ENCODE assay signal across 3 cellular contexts in genomic region chr16:87829123-87829980, GRCh38.
TF ChIP-seq lines count a peak whose summit lies in the region.

No MANE protein-coding gene starts in this region.

TF ChIP-seq in A549, 52 proteins besides CTCF, POLR2A, EP300 and RAD21 (continues in another document):
- TF ChIP-seq, protein P1, sequence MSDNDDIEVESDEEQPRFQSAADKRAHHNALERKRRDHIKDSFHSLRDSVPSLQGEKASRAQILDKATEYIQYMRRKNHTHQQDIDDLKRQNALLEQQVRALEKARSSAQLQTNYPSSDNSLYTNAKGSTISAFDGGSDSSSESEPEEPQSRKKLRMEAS (IDR thresholded peaks at IDR 0.05): no peak
- TF ChIP-seq TP53 (CRISPR knock-in tag; IDR thresholded peaks at IDR 0.05) (peak; percentile 21; the same call in 1 of the 2 replicates), MAZ (IDR thresholded peaks at IDR 0.05; ENCODE audit: borderline replicate concordance, low read depth, low read length) (no peak), CEBPB (IDR thresholded peaks at IDR 0.05) (no peak), EHMT2 (IDR thresholded peaks at IDR 0.05; ENCODE audit: low read depth) (no peak), JUN (IDR thresholded peaks at IDR 0.05) (no peak; a peak in 3 of 5 replicates), CBX2 (IDR thresholded peaks at IDR 0.05; ENCODE audit: borderline replicate concordance, low read depth) (no peak), HOXB5 (CRISPR knock-in tag; IDR thresholded peaks at IDR 0.05) (0 out of 2 replicates have a peak, but pooled peaks have one; percentile 45), EHF (CRISPR knock-in tag; IDR thresholded peaks at IDR 0.05) (no peak), RNF2 (IDR thresholded peaks at IDR 0.05; ENCODE audit: borderline replicate concordance, low read depth) (no peak), ZFP36 (IDR thresholded peaks at IDR 0.05; ENCODE audit: borderline replicate concordance, partially characterized antibody) (no peak), GATA3 (IDR thresholded peaks at IDR 0.05; ENCODE audit: borderline replicate concordance) (0 out of 2 replicates have a peak, but pooled peaks have one; percentile 7), USF2 (IDR thresholded peaks at IDR 0.05) (no peak), HMGXB4 (CRISPR knock-in tag; IDR thresholded peaks at IDR 0.05; ENCODE audit: borderline replicate concordance) (no peak)
- TF ChIP-seq, protein P2, sequence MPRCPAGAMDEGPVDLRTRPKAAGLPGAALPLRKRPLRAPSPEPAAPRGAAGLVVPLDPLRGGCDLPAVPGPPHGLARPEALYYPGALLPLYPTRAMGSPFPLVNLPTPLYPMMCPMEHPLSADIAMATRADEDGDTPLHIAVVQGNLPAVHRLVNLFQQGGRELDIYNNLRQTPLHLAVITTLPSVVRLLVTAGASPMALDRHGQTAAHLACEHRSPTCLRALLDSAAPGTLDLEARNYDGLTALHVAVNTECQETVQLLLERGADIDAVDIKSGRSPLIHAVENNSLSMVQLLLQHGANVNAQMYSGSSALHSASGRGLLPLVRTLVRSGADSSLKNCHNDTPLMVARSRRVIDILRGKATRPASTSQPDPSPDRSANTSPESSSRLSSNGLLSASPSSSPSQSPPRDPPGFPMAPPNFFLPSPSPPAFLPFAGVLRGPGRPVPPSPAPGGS (IDR thresholded peaks at IDR 0.05): 0 out of 3 replicates have a peak, but pooled peaks have one; percentile 20
- TF ChIP-seq, protein P3, sequence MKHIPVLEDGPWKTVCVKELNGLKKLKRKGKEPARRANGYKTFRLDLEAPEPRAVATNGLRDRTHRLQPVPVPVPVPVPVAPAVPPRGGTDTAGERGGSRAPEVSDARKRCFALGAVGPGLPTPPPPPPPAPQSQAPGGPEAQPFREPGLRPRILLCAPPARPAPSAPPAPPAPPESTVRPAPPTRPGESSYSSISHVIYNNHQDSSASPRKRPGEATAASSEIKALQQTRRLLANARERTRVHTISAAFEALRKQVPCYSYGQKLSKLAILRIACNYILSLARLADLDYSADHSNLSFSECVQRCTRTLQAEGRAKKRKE (CRISPR knock-in tag; IDR thresholded peaks at IDR 0.05; ENCODE audit: low read depth): no peak

TF ChIP-seq in GM12891, 5 proteins besides CTCF, POLR2A, EP300 and RAD21 (continued from another document):
- no peak for TF ChIP-seq SPI1 (IDR thresholded peaks at IDR 0.05; ENCODE audit: low read depth, low read length)

TF ChIP-seq in H1, 55 proteins besides CTCF, POLR2A, EP300 and RAD21:
- TF ChIP-seq HDAC2 (IDR thresholded peaks at IDR 0.05; ENCODE audit: borderline replicate concordance in 1 of 2, low read depth in 2 of 2, low read length in 2 of 2) (no peak), POLR2AphosphoS5 (IDR thresholded peaks at IDR 0.05; ENCODE audit: low read depth, low read length) (0 out of 2 replicates have a peak, but pooled peaks have one; percentile 19), CEBPB (IDR thresholded peaks at IDR 0.05; ENCODE audit: low read depth, low read length) (no peak)
